Comparison of ENCODE assay signal across 1 cellular context in the genomic region with DNA sequence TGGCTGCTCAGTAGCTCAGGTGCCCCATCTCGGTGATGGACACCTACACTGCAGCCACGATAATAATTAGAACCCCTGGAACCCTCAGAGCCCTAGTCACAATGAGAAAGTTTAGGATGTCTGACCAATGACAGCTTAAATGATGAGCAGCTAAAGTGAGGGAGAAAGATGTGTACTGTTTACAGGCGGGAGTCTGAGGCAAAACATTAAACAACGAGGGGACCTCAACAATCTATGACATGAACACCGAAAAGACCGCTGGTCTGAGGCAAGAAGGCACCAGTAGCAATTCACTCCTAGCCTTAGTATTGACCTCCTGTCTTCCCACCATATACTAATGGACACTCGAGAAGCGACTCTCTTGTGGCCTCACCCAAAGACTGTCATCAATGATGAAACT.
TF ChIP-seq lines count a peak whose summit lies in the region.

No MANE protein-coding gene starts in this region.

TF ChIP-seq in GM23338, 12 proteins besides CTCF, POLR2A, EP300 and RAD21 (continued from another document):
- TF ChIP-seq, protein P1, sequence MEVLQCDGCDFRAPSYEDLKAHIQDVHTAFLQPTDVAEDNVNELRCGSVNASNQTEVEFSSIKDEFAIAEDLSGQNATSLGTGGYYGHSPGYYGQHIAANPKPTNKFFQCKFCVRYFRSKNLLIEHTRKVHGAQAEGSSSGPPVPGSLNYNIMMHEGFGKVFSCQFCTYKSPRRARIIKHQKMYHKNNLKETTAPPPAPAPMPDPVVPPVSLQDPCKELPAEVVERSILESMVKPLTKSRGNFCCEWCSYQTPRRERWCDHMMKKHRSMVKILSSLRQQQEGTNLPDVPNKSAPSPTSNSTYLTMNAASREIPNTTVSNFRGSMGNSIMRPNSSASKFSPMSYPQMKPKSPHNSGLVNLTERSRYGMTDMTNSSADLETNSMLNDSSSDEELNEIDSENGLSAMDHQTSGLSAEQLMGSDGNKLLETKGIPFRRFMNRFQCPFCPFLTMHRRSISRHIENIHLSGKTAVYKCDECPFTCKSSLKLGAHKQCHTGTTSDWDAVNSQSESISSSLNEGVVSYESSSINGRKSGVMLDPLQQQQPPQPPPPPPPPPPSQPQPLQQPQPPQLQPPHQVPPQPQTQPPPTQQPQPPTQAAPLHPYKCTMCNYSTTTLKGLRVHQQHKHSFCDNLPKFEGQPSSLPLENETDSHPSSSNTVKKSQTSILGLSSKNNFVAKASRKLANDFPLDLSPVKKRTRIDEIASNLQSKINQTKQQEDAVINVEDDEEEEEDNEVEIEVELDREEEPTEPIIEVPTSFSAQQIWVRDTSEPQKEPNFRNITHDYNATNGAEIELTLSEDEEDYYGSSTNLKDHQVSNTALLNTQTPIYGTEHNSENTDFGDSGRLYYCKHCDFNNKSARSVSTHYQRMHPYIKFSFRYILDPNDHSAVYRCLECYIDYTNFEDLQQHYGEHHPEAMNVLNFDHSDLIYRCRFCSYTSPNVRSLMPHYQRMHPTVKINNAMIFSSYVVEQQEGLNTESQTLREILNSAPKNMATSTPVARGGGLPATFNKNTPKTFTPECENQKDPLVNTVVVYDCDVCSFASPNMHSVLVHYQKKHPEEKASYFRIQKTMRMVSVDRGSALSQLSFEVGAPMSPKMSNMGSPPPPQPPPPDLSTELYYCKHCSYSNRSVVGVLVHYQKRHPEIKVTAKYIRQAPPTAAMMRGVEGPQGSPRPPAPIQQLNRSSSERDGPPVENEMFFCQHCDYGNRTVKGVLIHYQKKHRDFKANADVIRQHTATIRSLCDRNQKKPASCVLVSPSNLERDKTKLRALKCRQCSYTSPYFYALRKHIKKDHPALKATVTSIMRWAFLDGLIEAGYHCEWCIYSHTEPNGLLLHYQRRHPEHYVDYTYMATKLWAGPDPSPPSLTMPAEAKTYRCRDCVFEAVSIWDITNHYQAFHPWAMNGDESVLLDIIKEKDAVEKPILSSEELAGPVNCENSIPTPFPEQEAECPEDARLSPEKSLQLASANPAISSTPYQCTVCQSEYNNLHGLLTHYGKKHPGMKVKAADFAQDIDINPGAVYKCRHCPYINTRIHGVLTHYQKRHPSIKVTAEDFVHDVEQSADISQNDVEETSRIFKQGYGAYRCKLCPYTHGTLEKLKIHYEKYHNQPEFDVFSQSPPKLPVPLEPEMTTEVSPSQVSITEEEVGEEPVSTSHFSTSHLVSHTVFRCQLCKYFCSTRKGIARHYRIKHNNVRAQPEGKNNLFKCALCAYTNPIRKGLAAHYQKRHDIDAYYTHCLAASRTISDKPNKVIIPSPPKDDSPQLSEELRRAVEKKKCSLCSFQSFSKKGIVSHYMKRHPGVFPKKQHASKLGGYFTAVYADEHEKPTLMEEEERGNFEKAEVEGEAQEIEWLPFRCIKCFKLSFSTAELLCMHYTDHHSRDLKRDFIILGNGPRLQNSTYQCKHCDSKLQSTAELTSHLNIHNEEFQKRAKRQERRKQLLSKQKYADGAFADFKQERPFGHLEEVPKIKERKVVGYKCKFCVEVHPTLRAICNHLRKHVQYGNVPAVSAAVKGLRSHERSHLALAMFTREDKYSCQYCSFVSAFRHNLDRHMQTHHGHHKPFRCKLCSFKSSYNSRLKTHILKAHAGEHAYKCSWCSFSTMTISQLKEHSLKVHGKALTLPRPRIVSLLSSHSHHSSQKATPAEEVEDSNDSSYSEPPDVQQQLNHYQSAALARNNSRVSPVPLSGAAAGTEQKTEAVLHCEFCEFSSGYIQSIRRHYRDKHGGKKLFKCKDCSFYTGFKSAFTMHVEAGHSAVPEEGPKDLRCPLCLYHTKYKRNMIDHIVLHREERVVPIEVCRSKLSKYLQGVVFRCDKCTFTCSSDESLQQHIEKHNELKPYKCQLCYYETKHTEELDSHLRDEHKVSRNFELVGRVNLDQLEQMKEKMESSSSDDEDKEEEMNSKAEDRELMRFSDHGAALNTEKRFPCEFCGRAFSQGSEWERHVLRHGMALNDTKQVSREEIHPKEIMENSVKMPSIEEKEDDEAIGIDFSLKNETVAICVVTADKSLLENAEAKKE (CRISPR knock-in tag; IDR thresholded peaks at IDR 0.05): no peak
- TF ChIP-seq POLR2AphosphoS5 (IDR thresholded peaks at IDR 0.05; ENCODE audit: low read depth) (no peak), STAT1 (IDR thresholded peaks at IDR 0.05; ENCODE audit: unreplicated experiment) (no peak)
